In the genomic region with DNA sequence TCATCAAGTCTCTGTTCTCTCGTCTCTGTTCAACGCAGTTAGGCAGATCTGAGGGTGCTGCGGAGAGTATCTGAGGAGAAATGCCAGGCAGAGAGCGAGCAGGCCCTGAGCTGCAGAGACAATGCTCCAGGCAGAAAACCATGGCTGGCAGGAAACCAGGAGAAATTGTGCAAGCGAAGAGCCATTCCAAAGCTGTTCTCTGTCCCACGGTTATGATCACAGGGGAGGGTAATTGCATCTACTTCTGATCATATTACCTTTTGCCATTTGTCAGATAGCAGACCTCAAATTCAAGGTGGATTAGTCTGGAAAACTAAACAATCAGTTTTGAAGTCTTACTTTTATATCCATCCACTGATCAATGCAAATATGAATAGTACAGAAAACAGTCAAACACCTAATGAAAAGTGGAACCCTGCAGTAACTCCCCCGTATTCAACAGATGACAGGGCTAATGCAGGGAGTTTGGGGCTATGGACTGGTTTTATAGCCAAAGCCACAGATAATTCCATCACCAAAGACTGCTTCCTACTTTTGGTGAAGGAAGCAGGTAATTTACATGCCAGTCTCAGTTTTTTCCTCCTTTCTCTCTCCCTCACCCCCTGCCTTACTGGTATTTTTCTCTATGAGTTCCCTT, we compare ENCODE assay signal across 13 cellular contexts.
A peak's percentile ranks its signal among the peaks of the same experiment; 100 is the strongest.
DNase-seq lines count a peak whose midpoint lies in the region; ATAC-seq and TF ChIP-seq lines count a peak whose summit lies in the region.
"Had no signal": no experiment of that assay in that cellular context is flagged by ENCODE, and none has a peak within 500 bp of the region (broad histone marks: within the 10 kb centered on the region; RNA-seq: fewer than 3 reads in every experiment).

No MANE protein-coding gene starts in this region.

- dilution Hi-C loops in mammary epithelial cell (cut with HindIII; ENCODE audit: low sequenced_read_pairs) = loop anchor here (5.0 kb wide), 1 partner anchor 62 kb away; no protein-coding TSS in a partner anchor

- 20% methylated on average over 7 of the region's 7 CpGs for WGBS in mammary epithelial cell (ENCODE audit: low coverage, missing lambda C conversion rate)

- no peak overlapping the region for H2AFZ ChIP-seq in mammary epithelial cell (ENCODE audit: low read depth, low read length)

- in situ Hi-C loops in mammary epithelial cell (cut with MboI; ENCODE audit: low sequenced_read_pairs in 2 of 2) = no loop called here

- no peak for ATAC-seq in HG02623 (IDR thresholded peaks at IDR 0.05; ENCODE audit: unreplicated experiment)

- H3K27ac ChIP-seq in mammary epithelial cell (ENCODE audit: insufficient read depth, low read depth, low read length) (peak overlapping the region; percentile 5), substantia nigra (ENCODE audit: low read depth, low read length, poor library complexity, severe bottlenecking) (no peak overlapping the region), vagina (no peak overlapping the region)

- no peaks in the 10 kb centered on the region for H4K20me1 ChIP-seq in mammary epithelial cell (ENCODE audit: insufficient read depth, low read length)

- peaks cover 75% of the 10 kb centered on the region for H3K79me2 ChIP-seq in mammary epithelial cell (ENCODE audit: insufficient read depth, low read length)

- TF ChIP-seq POLR2A in vagina (IDR thresholded peaks at IDR 0.05) = no peak

- POLR2A ChIA-PET in HEK293T (lab: Yijun Ruan, JAX) = interaction anchor here (0.6 kb wide), 1 partner anchor 41 kb away, joined by 3 read pairs; no protein-coding TSS in a partner anchor

- TF ChIP-seq CTCF in mammary epithelial cell (conservative IDR thresholded peaks at IDR 0.05 in 1 of 2, IDR thresholded peaks at IDR 0.05 in 1 of 2; ENCODE audit: extremely low read depth in 1 of 2, insufficient read depth in 1 of 2, low read depth in 1 of 2, low read length in 2 of 2) = no peak
- no peak for TF ChIP-seq CTCF in vagina (IDR thresholded peaks at IDR 0.05)

- peaks cover 38% of the 10 kb centered on the region for H3K4me1 ChIP-seq in mammary epithelial cell (ENCODE audit: insufficient read depth, low read length)
- H3K4me1 ChIP-seq in vagina = peaks cover 57% of the 10 kb centered on the region

- no peak overlapping the region for H3K9ac ChIP-seq in mammary epithelial cell (ENCODE audit: insufficient read depth, low read length)

- peak; percentile 17 for DNase-seq in M059J (ENCODE audit: low read depth)
- DNase-seq in mammary epithelial cell = peak; percentile 81
- DNase-seq in hippocampal formation (lab: John Stamatoyannopoulos, UW) = peak; percentile 37 to 47
- peak in 32 of 49 donors; percentile 8 to 66 (median 28) for DNase-seq in substantia nigra (lab: John Stamatoyannopoulos, UW)
- DNase-seq in vagina (ENCODE audit: extremely low spot score in 2 of 2) = no peak
- DNase-seq in iPS-NIHi11 (ENCODE audit: low spot score) = no peak
- DNase-seq in HEK293T (ENCODE audit: extremely low spot score) = no peak
- DNase-seq: activated T-cell treated with anti-CD3 and anti-CD28 coated beads, Interleukin-2, amount 50 U/mL, for 24 hours; effector CD8-positive, alpha-beta T cell; GDM1; MM.1S; naive B cell had no signal

- no peaks in the 10 kb centered on the region for H3K9me3 ChIP-seq in mammary epithelial cell (replicated peaks; ENCODE audit: insufficient read depth, low read length)
- H3K9me3 ChIP-seq in vagina = no peaks in the 10 kb centered on the region

- no peaks in the 10 kb centered on the region for H3K36me3 ChIP-seq in mammary epithelial cell (ENCODE audit: insufficient read depth, low read length)
- no peaks in the 10 kb centered on the region for H3K36me3 ChIP-seq in vagina

- no peaks in the 10 kb centered on the region for H3K27me3 ChIP-seq in mammary epithelial cell (ENCODE audit: insufficient read depth, low read length)
- H3K27me3 ChIP-seq in vagina = no peaks in the 10 kb centered on the region

- H3K4me3 ChIP-seq in mammary epithelial cell (replicated peaks in 1 of 3; ENCODE audit: insufficient read depth in 1 of 3, low read depth in 2 of 3, low read length in 3 of 3) = no peak overlapping the region
- no peak overlapping the region for H3K4me3 ChIP-seq in vagina

- no TSS peak for BruUV-seq in mammary epithelial cell (replicated peaks; lab: Mats Ljungman, UMichigan)

- CTCF ChIA-PET in mammary epithelial cell (lab: Charles Lee; ENCODE audit: low non-redundant PET) = interaction anchor here (0.6 to 0.7 kb wide), 3 partner anchors 14 to 62 kb away, joined by 3 to 4 read pairs (median 4); no protein-coding TSS in a partner anchor
- CTCF ChIA-PET in HEK293T (lab: Yijun Ruan, JAX) = no interaction called here

- intact Hi-C loops in mammary epithelial cell (cut with micrococcal nuclease) (loop anchor here (2.0 to 10.0 kb wide), 4 partner anchors 38 to 310 kb away; partner anchors contain the start of gene YTHDC2), vagina (cut with DNase I) (no loop called here)

- H3K4me2 ChIP-seq in mammary epithelial cell (ENCODE audit: insufficient read depth, low read depth, low read length) = peak overlapping the region; percentile 37

TF ChIP-seq in HEK293T, 16 proteins besides CTCF, POLR2A, EP300 and RAD21:
- no peak for TF ChIP-seq L3MBTL2 (conservative IDR thresholded peaks at IDR 0.05)
- no peak for TF ChIP-seq BHLHE40 (IDR thresholded peaks at IDR 0.05; ENCODE audit: borderline replicate concordance)
- TF ChIP-seq FOXM1 (IDR thresholded peaks at IDR 0.05; ENCODE audit: borderline replicate concordance) = no peak
- no peak for TF ChIP-seq HDGF (IDR thresholded peaks at IDR 0.05; ENCODE audit: borderline replicate concordance)
- no peak for TF ChIP-seq CTBP1 (IDR thresholded peaks at IDR 0.05; ENCODE audit: borderline replicate concordance)
- TF ChIP-seq SUZ12 (IDR thresholded peaks at IDR 0.05) = no peak
- no peak for TF ChIP-seq PKNOX1 (IDR thresholded peaks at IDR 0.05)
- no peak for TF ChIP-seq ZNF384 (IDR thresholded peaks at IDR 0.05)
- no peak for TF ChIP-seq FOXA1 (IDR thresholded peaks at IDR 0.05)
- no peak for TF ChIP-seq NFRKB (IDR thresholded peaks at IDR 0.05)
- TF ChIP-seq FOXK2 (IDR thresholded peaks at IDR 0.05) = no peak
- no peak for TF ChIP-seq SP1 (IDR thresholded peaks at IDR 0.05)

Comparison
In these comparisons a context has a peak if more than half of its experiments do, and no peak if none do; other contexts are left out.
1. DNase-seq: peak in M059J (single experiment), mammary epithelial cell (single experiment), hippocampal formation (2 of 2) and substantia nigra (32 of 49); none in vagina (0 of 2), iPS-NIHi11 (single experiment) and HEK293T (single experiment).